Comparison of ENCODE assay signal across 17 cellular contexts in genomic region chr15:62558640-62559039, GRCh38.
A peak's percentile ranks its signal among the peaks of the same experiment; 100 is the strongest.
DNase-seq lines count a peak whose midpoint lies in the region; ATAC-seq, FAIRE-seq and TF ChIP-seq lines count a peak whose summit lies in the region.
"Had no signal": no experiment of that assay in that cellular context is flagged by ENCODE, and none has a peak within 500 bp of the region (broad histone marks: within the 10 kb centered on the region; RNA-seq: fewer than 3 reads in every experiment).

No MANE protein-coding gene starts in this region.

- no peak overlapping the region for H3K9ac ChIP-seq in HUES48 (ENCODE audit: low read depth, low read length)
- H3K9ac ChIP-seq in mesenchymal stem cell (ENCODE audit: low read length), result peak overlapping the region; percentile 86
- H3K9ac ChIP-seq in subcutaneous abdominal adipose tissue (ENCODE audit: low read length in 5 of 5), result no peak overlapping the region
- H3K9ac ChIP-seq in kidney (ENCODE audit: low read length in 2 of 2), result no peak overlapping the region

- H2BK12ac ChIP-seq in mesenchymal stem cell (ENCODE audit: low read length in 2 of 2), result no peak overlapping the region

- H3K4me2 ChIP-seq in mesenchymal stem cell (ENCODE audit: low read length, poor library complexity, severe bottlenecking), result no peak overlapping the region

- no peak for ATAC-seq in gastrocnemius medialis
- ATAC-seq: left lobe of liver; SK-N-SH treated with all-trans-retinoic acid at 6 μM for 48 hours; stimulated activated effector memory CD8-positive, alpha-beta T cell treated with anti-CD3 and anti-CD28 coated beads, Interleukin-12 subunit alpha, Interleukin-12 subunit beta, amount 100 ng/mL, for 72 hours had no signal

- no peaks in the 10 kb centered on the region for H3K27me3 ChIP-seq in Caco-2 (replicated peaks; ENCODE audit: control insufficient read depth, insufficient read depth, low read length)
- no peaks in the 10 kb centered on the region for H3K27me3 ChIP-seq in HUES48 (ENCODE audit: control insufficient read depth, insufficient read depth, low read length)
- peaks cover 0 to 3% of the 10 kb centered on the region in 2 experiments for H3K27me3 ChIP-seq in mesenchymal stem cell (ENCODE audit: control insufficient read depth in 1 of 2, insufficient read depth in 1 of 2, low read length in 2 of 2)
- no peaks in the 10 kb centered on the region for H3K27me3 ChIP-seq in subcutaneous abdominal adipose tissue (ENCODE audit: control insufficient read depth in 5 of 5, insufficient read depth in 4 of 5, low read length in 5 of 5)
- no peaks in the 10 kb centered on the region for H3K27me3 ChIP-seq in gastrocnemius medialis
- H3K27me3 ChIP-seq: dorsolateral prefrontal cortex had no signal

- H4K8ac ChIP-seq in mesenchymal stem cell (ENCODE audit: low read length), result no peak overlapping the region

- H4K91ac ChIP-seq in mesenchymal stem cell (ENCODE audit: low read length), result no peak overlapping the region

- H3K18ac ChIP-seq in mesenchymal stem cell (ENCODE audit: low read depth in 1 of 2, low read length in 2 of 2), result no peak overlapping the region

- H3K14ac ChIP-seq in mesenchymal stem cell (ENCODE audit: low read length in 2 of 2), result no peak overlapping the region

- intact Hi-C loops in Caco-2 (cut with micrococcal nuclease; ENCODE audit: unreplicated experiment), result loop anchor here (5.0 kb wide), 1 partner anchor 61 kb away; no protein-coding TSS in a partner anchor
- intact Hi-C loops in kidney (cut with DNase I), result no loop called here
- intact Hi-C loops in gastrocnemius medialis (cut with DNase I; ENCODE audit: low total_unique reads), result no loop called here

- H2AFZ ChIP-seq in mesenchymal stem cell (ENCODE audit: low read depth, low read length), result no peak overlapping the region

- 55% methylated on average over 3 of the region's 3 CpGs for WGBS in mesenchymal stem cell

- DNase-seq in Caco-2 (peak; percentile 49 to 59), mesenchymal stem cell (no peak), kidney (no peak), DMS 273 (lab: John Stamatoyannopoulos, UW; ENCODE audit: unreplicated experiment) (no peak), medulla oblongata (ENCODE audit: extremely low spot score) (no peak), gastrocnemius medialis (no peak)
- DNase-seq: activated CD4-positive, alpha-beta T cell treated with anti-CD3 and anti-CD28 coated beads for 4 hours; activated naive CD4-positive, alpha-beta T cell treated with anti-CD3 and anti-CD28 coated beads, Interleukin-2, amount 10 ng/mL, durations not matched to agents 7 days and 5 days; NCI-H1930; stimulated activated CD4-positive, alpha-beta T cell treated with anti-CD3 and anti-CD28 coated beads, Interleukin-2, amount 100 ng/mL, for 48 hours had no signal

- peaks cover 29% of the 10 kb centered on the region for H3K36me3 Mint-ChIP-seq in Caco-2 (ENCODE audit: insufficient read depth, unreplicated experiment)
- H3K36me3 Mint-ChIP-seq: activated naive CD4-positive, alpha-beta T cell treated with anti-CD3 and anti-CD28 coated beads, Interleukin-2, amount 10 ng/mL, durations not matched to agents 7 days and 5 days; stimulated activated effector memory CD8-positive, alpha-beta T cell treated with anti-CD3 and anti-CD28 coated beads, Interleukin-12 subunit alpha, Interleukin-12 subunit beta, amount 100 ng/mL, for 72 hours had no signal

- no TSS peak for BruUV-seq in Caco-2 (replicated peaks; lab: Mats Ljungman, UMichigan)

- H3K79me1 ChIP-seq in mesenchymal stem cell (replicated peaks; ENCODE audit: low read length, poor library complexity, severe bottlenecking), result peaks cover 19% of the 10 kb centered on the region

- no peak for TF ChIP-seq CTCF in Caco-2 (IDR thresholded peaks at IDR 0.05; ENCODE audit: insufficient read depth in 1 of 2, low read depth in 1 of 2, low read length in 1 of 2, severe bottlenecking in 1 of 2, unreplicated experiment in 1 of 2)
- TF ChIP-seq CTCF in kidney (IDR thresholded peaks at IDR 0.05; ENCODE audit: borderline replicate concordance, extremely low read depth, insufficient read depth), result no peak
- no peak for TF ChIP-seq CTCF in gastrocnemius medialis (IDR thresholded peaks at IDR 0.05 in 4 of 5, conservative IDR thresholded peaks at IDR 0.05 in 1 of 5)

- H3K36me3 ChIP-seq in Caco-2 (ENCODE audit: control insufficient read depth, insufficient read depth, low read length) (no peaks in the 10 kb centered on the region), HUES48 (ENCODE audit: control insufficient read depth, insufficient read depth, low read length) (no peaks in the 10 kb centered on the region), mesenchymal stem cell (ENCODE audit: control insufficient read depth in 1 of 2, insufficient read depth in 2 of 2, low read depth in 1 of 2, low read length in 2 of 2) (peaks cover 6 to 7% of the 10 kb centered on the region in 2 experiments), subcutaneous abdominal adipose tissue (ENCODE audit: control insufficient read depth in 5 of 5, insufficient read depth in 5 of 5, low read length in 5 of 5) (no peaks in the 10 kb centered on the region), kidney (ENCODE audit: control insufficient read depth in 1 of 2, insufficient read depth in 2 of 2, low read length in 2 of 2) (no peaks in the 10 kb centered on the region), gastrocnemius medialis (no peaks in the 10 kb centered on the region)

- no peaks in the 10 kb centered on the region for H3K9me3 Mint-ChIP-seq in Caco-2 (ENCODE audit: unreplicated experiment)
- H3K9me3 Mint-ChIP-seq: activated naive CD4-positive, alpha-beta T cell treated with anti-CD3 and anti-CD28 coated beads, Interleukin-2, amount 10 ng/mL, durations not matched to agents 7 days and 5 days; stimulated activated effector memory CD8-positive, alpha-beta T cell treated with anti-CD3 and anti-CD28 coated beads, Interleukin-12 subunit alpha, Interleukin-12 subunit beta, amount 100 ng/mL, for 72 hours had no signal

- H3K9me3 ChIP-seq in Caco-2 (no peaks in the 10 kb centered on the region), HUES48 (ENCODE audit: control insufficient read depth, insufficient read depth, low read length) (no peaks in the 10 kb centered on the region), mesenchymal stem cell (ENCODE audit: control insufficient read depth, low read length) (no peaks in the 10 kb centered on the region), subcutaneous abdominal adipose tissue (ENCODE audit: control insufficient read depth in 5 of 5, low read length in 5 of 5) (no peaks in the 10 kb centered on the region), kidney (ENCODE audit: control insufficient read depth in 1 of 2, low read length in 2 of 2) (no peaks in the 10 kb centered on the region), gastrocnemius medialis (no peaks in the 10 kb centered on the region)

- no peak for FAIRE-seq in kidney (lab: Jason Lieb, UNC)

- no peaks in the 10 kb centered on the region for H3K27me3 Mint-ChIP-seq in Caco-2 (ENCODE audit: insufficient read depth, unreplicated experiment)

- H2BK15ac ChIP-seq in mesenchymal stem cell (ENCODE audit: low read depth, poor library complexity, severe bottlenecking), result no peak overlapping the region

- H3K4me3 Mint-ChIP-seq in Caco-2 (ENCODE audit: unreplicated experiment), result peak overlapping the region; percentile 66
- H3K4me3 Mint-ChIP-seq: activated naive CD4-positive, alpha-beta T cell treated with anti-CD3 and anti-CD28 coated beads, Interleukin-2, amount 10 ng/mL, durations not matched to agents 7 days and 5 days; stimulated activated effector memory CD8-positive, alpha-beta T cell treated with anti-CD3 and anti-CD28 coated beads, Interleukin-12 subunit alpha, Interleukin-12 subunit beta, amount 100 ng/mL, for 72 hours had no signal

- H3K4me1 ChIP-seq in Caco-2 (peaks cover 85% of the 10 kb centered on the region), HUES48 (ENCODE audit: control insufficient read depth, insufficient read depth, low read length) (peaks cover 23% of the 10 kb centered on the region), mesenchymal stem cell (ENCODE audit: control insufficient read depth, insufficient read depth, low read depth, low read length) (no peaks in the 10 kb centered on the region), subcutaneous abdominal adipose tissue (ENCODE audit: control insufficient read depth in 5 of 5, insufficient read depth in 5 of 5, low read length in 5 of 5) (peaks cover 0 to 33% (median 30%) of the 10 kb centered on the region in 5 donors), kidney (ENCODE audit: control insufficient read depth in 1 of 2, insufficient read depth in 1 of 2, low read depth in 1 of 2, low read length in 2 of 2) (peaks cover 0 to 2% of the 10 kb centered on the region in 2 donors), gastrocnemius medialis (peaks cover 0 to 13% of the 10 kb centered on the region in 2 donors)

- no peak overlapping the region for H3K23ac ChIP-seq in mesenchymal stem cell (ENCODE audit: low read length in 2 of 2)

- H2BK120ac ChIP-seq in mesenchymal stem cell (ENCODE audit: low read depth, low read length), result no peak overlapping the region

- H2BK5ac ChIP-seq in mesenchymal stem cell (ENCODE audit: low read depth, low read length, poor library complexity, severe bottlenecking), result no peak overlapping the region

- H3K4me3 ChIP-seq in Caco-2 (ENCODE audit: low read depth, low read length), result no peak overlapping the region
- no peak overlapping the region for H3K4me3 ChIP-seq in HUES48 (ENCODE audit: low read depth, low read length)
- H3K4me3 ChIP-seq in mesenchymal stem cell (ENCODE audit: insufficient read depth in 1 of 2, low read depth in 1 of 2, low read length in 2 of 2), result peak overlapping the region in 1 of 2 experiments; percentile 65
- H3K4me3 ChIP-seq in subcutaneous abdominal adipose tissue (ENCODE audit: low read depth in 1 of 5, low read length in 5 of 5), result peak overlapping the region in 1 of 5 donors; percentile 3
- no peak overlapping the region for H3K4me3 ChIP-seq in kidney (ENCODE audit: low read length in 2 of 2)
- no peak overlapping the region for H3K4me3 ChIP-seq in gastrocnemius medialis
- H3K4me3 ChIP-seq: dorsolateral prefrontal cortex had no signal

- H3K27ac ChIP-seq in HUES48 (ENCODE audit: low read depth, low read length), result peak overlapping the region; percentile 46
- H3K27ac ChIP-seq in mesenchymal stem cell (ENCODE audit: low read length, poor library complexity, severe bottlenecking), result no peak overlapping the region
- H3K27ac ChIP-seq in subcutaneous abdominal adipose tissue (ENCODE audit: low read depth, low read length), result peak overlapping the region; percentile 47
- H3K27ac ChIP-seq in kidney (ENCODE audit: low read depth in 2 of 2, low read length in 2 of 2), result no peak overlapping the region
- H3K27ac ChIP-seq in gastrocnemius medialis, result peak overlapping the region in 2 of 4 donors; percentile 1 to 16
- H3K27ac ChIP-seq: RWPE1 had no signal

- in situ Hi-C loops in gastrocnemius medialis (cut with MboI; ENCODE audit: low sequenced_read_pairs in 4 of 4), result no loop called here

- H3K4ac ChIP-seq in mesenchymal stem cell (ENCODE audit: low read depth in 1 of 2, low read length in 2 of 2), result no peak overlapping the region

- POLR2A ChIA-PET in Caco-2 (lab: Charles Lee), result no interaction called here

- no peak overlapping the region for H2AK5ac ChIP-seq in mesenchymal stem cell (ENCODE audit: low read length, severe bottlenecking)

- no peak for TF ChIP-seq POLR2A in gastrocnemius medialis (IDR thresholded peaks at IDR 0.05)

- peaks cover 42% of the 10 kb centered on the region for H3K4me1 Mint-ChIP-seq in Caco-2 (ENCODE audit: low read depth, unreplicated experiment)
- H3K4me1 Mint-ChIP-seq: activated naive CD4-positive, alpha-beta T cell treated with anti-CD3 and anti-CD28 coated beads, Interleukin-2, amount 10 ng/mL, durations not matched to agents 7 days and 5 days; stimulated activated effector memory CD8-positive, alpha-beta T cell treated with anti-CD3 and anti-CD28 coated beads, Interleukin-12 subunit alpha, Interleukin-12 subunit beta, amount 100 ng/mL, for 72 hours had no signal

- CTCF ChIA-PET in Caco-2 (lab: Charles Lee), result interaction anchor here (0.8 to 0.9 kb wide), 2 partner anchors 9 to 53 kb away, joined by 4 to 7 read pairs; no protein-coding TSS in a partner anchor

- peak overlapping the region; percentile 95 for H3K27ac Mint-ChIP-seq in Caco-2 (ENCODE audit: unreplicated experiment)
- H3K27ac Mint-ChIP-seq: activated naive CD4-positive, alpha-beta T cell treated with anti-CD3 and anti-CD28 coated beads, Interleukin-2, amount 10 ng/mL, durations not matched to agents 7 days and 5 days; stimulated activated effector memory CD8-positive, alpha-beta T cell treated with anti-CD3 and anti-CD28 coated beads, Interleukin-12 subunit alpha, Interleukin-12 subunit beta, amount 100 ng/mL, for 72 hours had no signal

Comparison
In these comparisons a context has a peak if more than half of its experiments do, and no peak if none do; other contexts are left out.
1. DNase-seq: peak in Caco-2 (2 of 2); none in mesenchymal stem cell (single experiment), kidney (single experiment), DMS 273 (single experiment), medulla oblongata (single experiment) and gastrocnemius medialis (0 of 2).
2. H3K27ac ChIP-seq: peak in HUES48 (single experiment) and subcutaneous abdominal adipose tissue (single experiment); none in mesenchymal stem cell (single experiment) and kidney (0 of 2).